ENCODE assay signal across 15 cellular contexts in the genomic region with DNA sequence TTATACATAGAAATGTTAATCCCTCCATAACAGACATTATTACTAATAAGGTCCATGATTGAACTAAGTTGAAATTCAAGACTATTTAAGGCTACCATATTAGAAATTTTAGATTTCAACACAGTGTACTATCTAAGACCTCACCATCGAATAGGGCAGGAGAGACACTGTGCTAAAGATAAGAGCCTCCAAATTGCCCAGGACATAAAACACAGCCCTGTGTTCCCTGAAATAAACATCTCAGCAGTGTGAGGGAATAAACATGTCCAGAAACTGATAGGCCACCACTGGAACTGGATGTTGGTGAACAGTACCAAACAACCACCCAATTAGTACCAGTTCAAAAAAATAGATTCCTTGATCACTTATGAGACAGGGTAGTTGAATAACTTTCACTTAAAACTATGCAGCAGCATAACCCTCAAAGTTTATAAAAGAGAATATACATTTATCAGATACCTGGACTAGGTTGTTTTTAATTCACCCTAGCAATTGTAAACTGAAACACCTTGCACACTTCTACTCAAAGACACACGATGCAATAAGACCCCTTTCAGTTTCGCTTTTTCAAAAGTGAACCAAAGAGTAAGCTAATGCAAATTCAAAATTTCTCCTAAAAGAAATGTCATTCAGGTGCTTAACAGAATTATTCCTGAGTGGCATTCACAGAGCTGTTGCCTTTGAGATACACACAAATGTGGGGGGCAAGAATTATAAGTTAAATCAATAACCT. TPM values are rescaled to one million over a fixed set of nuclear protein-coding genes. Genes with fewer than 3 reads are reported as not detected.
DNase-seq lines count a peak whose midpoint lies in the region; ATAC-seq and TF ChIP-seq lines count a peak whose summit lies in the region.
"Had no signal": no experiment of that assay in that cellular context is flagged by ENCODE, and none has a peak within 500 bp of the region (broad histone marks: within the 10 kb centered on the region; RNA-seq: fewer than 3 reads in every experiment).

No MANE protein-coding gene starts in this region.

- TF ChIP-seq CTCF in DND-41 (IDR thresholded peaks at IDR 0.05; ENCODE audit: borderline replicate concordance, extremely low read depth, low read length, poor library complexity, severe bottlenecking) (no peak), WTC11 (IDR thresholded peaks at IDR 0.05) (no peak), esophagus squamous epithelium (IDR thresholded peaks at IDR 0.05) (no peak)

- H3K36me3 Mint-ChIP-seq in activated naive CD8-positive, alpha-beta T cell treated with anti-CD3 and anti-CD28 coated beads, Interleukin-2, amount 50 U/mL, for 24 hours (ENCODE audit: low read depth): peaks cover 14% of the 10 kb centered on the region
- H3K36me3 Mint-ChIP-seq in WTC11: peaks cover 45% of the 10 kb centered on the region

- no peak overlapping the region for H3K4me2 ChIP-seq in DND-41 (ENCODE audit: insufficient read depth, low read length)

- intact Hi-C loops in esophagus squamous epithelium (cut with DNase I): no loop called here

- H3K9ac ChIP-seq in DND-41 (ENCODE audit: low read depth, low read length): no peak overlapping the region

- CTCF ChIA-PET in WTC11 (lab: Charles Lee): interaction anchor here (1.8 kb wide), 1 partner anchor 35 kb away, joined by 6 read pairs; no protein-coding TSS in a partner anchor

- peaks cover 10% of the 10 kb centered on the region for H3K4me1 Mint-ChIP-seq in activated naive CD8-positive, alpha-beta T cell treated with anti-CD3 and anti-CD28 coated beads, Interleukin-2, amount 50 U/mL, for 24 hours
- H3K4me1 Mint-ChIP-seq in WTC11: peaks cover 7% of the 10 kb centered on the region
- H3K4me1 Mint-ChIP-seq: nephron had no signal

- H3K9me3 Mint-ChIP-seq in activated naive CD8-positive, alpha-beta T cell treated with anti-CD3 and anti-CD28 coated beads, Interleukin-2, amount 50 U/mL, for 24 hours: no peaks in the 10 kb centered on the region
- H3K9me3 Mint-ChIP-seq in WTC11: no peaks in the 10 kb centered on the region
- H3K9me3 Mint-ChIP-seq: nephron had no signal

- H2AFZ ChIP-seq in DND-41 (ENCODE audit: low read depth, low read length): no peak overlapping the region

- DNase-seq in DND-41 (no peak), WTC11 (ENCODE audit: low spot score) (no peak), esophagus squamous epithelium (lab: John Stamatoyannopoulos, UW) (no peak)
- no peak for DNase-seq in activated naive CD8-positive, alpha-beta T cell treated with anti-CD3 and anti-CD28 coated beads, Interleukin-2, amount 50 U/mL, for 24 hours
- DNase-seq in activated CD4-positive, CD25-positive, alpha-beta regulatory T cell treated with anti-CD3 and anti-CD28 coated beads, Interleukin-2, amount 50 U/mL, for 72 hours: no peak
- DNase-seq: activated CD4-positive, alpha-beta T cell treated with anti-CD3 and anti-CD28 coated beads for 4 hours; activated naive CD4-positive, alpha-beta T cell treated with Interleukin-2 at 50 U/mL for 16 hours; DMS79 treated with DMSO at 0.1 percent for 48 hours; hypothalamus; stomach had no signal

- H3K27me3 Mint-ChIP-seq in activated naive CD8-positive, alpha-beta T cell treated with anti-CD3 and anti-CD28 coated beads, Interleukin-2, amount 50 U/mL, for 24 hours: no peaks in the 10 kb centered on the region
- no peaks in the 10 kb centered on the region for H3K27me3 Mint-ChIP-seq in WTC11 (ENCODE audit: low read depth)

- no peak overlapping the region for H3K4me3 ChIP-seq in DND-41 (ENCODE audit: low read depth in 1 of 2, low read length in 2 of 2)
- H3K4me3 ChIP-seq in esophagus squamous epithelium: no peak overlapping the region
- H3K4me3 ChIP-seq: stomach had no signal

- WGBS in esophagus squamous epithelium, 2 donors: 79 to 92% methylated on average over 3 of the region's 3 CpGs

- H3K4me1 ChIP-seq in DND-41 (ENCODE audit: insufficient read depth, low read length): no peaks in the 10 kb centered on the region
- H3K4me1 ChIP-seq in esophagus squamous epithelium: no peaks in the 10 kb centered on the region
- H3K4me1 ChIP-seq: stomach had no signal

- 0 out of 3 replicates have a peak, but pooled peaks have one; percentile 44 for ATAC-seq in DND-41 (ENCODE audit: insufficient read depth, low read depth)
- peak; percentile 43 for ATAC-seq in GM19043 (IDR thresholded peaks at IDR 0.05; ENCODE audit: low read depth, unreplicated experiment)
- peak; percentile 46 for ATAC-seq in HG03354 (IDR thresholded peaks at IDR 0.05; ENCODE audit: poor library complexity, severe bottlenecking, unreplicated experiment)
- no peak for ATAC-seq in activated naive CD8-positive, alpha-beta T cell treated with anti-CD3 and anti-CD28 coated beads, Interleukin-2, amount 50 U/mL, for 24 hours
- ATAC-seq in WTC11: no peak
- no peak for ATAC-seq in HG03521 (IDR thresholded peaks at IDR 0.05; ENCODE audit: unreplicated experiment)
- ATAC-seq: left lobe of liver had no signal

- H3K27ac Mint-ChIP-seq in activated naive CD8-positive, alpha-beta T cell treated with anti-CD3 and anti-CD28 coated beads, Interleukin-2, amount 50 U/mL, for 24 hours: peak overlapping the region; percentile 2
- no peak overlapping the region for H3K27ac Mint-ChIP-seq in WTC11
- H3K27ac Mint-ChIP-seq: nephron had no signal

- H3K36me3 ChIP-seq in DND-41 (ENCODE audit: insufficient read depth, low read length) (peaks cover 31% of the 10 kb centered on the region), esophagus squamous epithelium (peaks cover 0 to 66% (median 4%) of the 10 kb centered on the region in 3 donors)

- H3K27me3 ChIP-seq in DND-41 (ENCODE audit: insufficient read depth, low read length, poor library complexity): no peaks in the 10 kb centered on the region
- no peaks in the 10 kb centered on the region for H3K27me3 ChIP-seq in esophagus squamous epithelium
- H3K27me3 ChIP-seq: stomach had no signal

- POLR2A ChIA-PET in WTC11 (lab: Charles Lee): no interaction called here

- H3K4me3 Mint-ChIP-seq in activated naive CD8-positive, alpha-beta T cell treated with anti-CD3 and anti-CD28 coated beads, Interleukin-2, amount 50 U/mL, for 24 hours: no peak overlapping the region
- H3K4me3 Mint-ChIP-seq in WTC11: no peak overlapping the region
- H3K4me3 Mint-ChIP-seq: nephron had no signal

- H3K9me3 ChIP-seq in DND-41 (ENCODE audit: insufficient read depth, low read length, severe bottlenecking) (no peaks in the 10 kb centered on the region), esophagus squamous epithelium (no peaks in the 10 kb centered on the region)
- H3K9me3 ChIP-seq: stomach had no signal

- no peaks in the 10 kb centered on the region for H4K20me1 ChIP-seq in DND-41 (ENCODE audit: insufficient read depth, low read length)

- no peaks in the 10 kb centered on the region for H3K79me2 ChIP-seq in DND-41 (ENCODE audit: insufficient read depth, low read length)

- TF ChIP-seq POLR2A in esophagus squamous epithelium (IDR thresholded peaks at IDR 0.05): no peak

- no peak overlapping the region for H3K27ac ChIP-seq in DND-41 (ENCODE audit: low read length)
- no peak overlapping the region for H3K27ac ChIP-seq in esophagus squamous epithelium
- H3K27ac ChIP-seq: stomach had no signal

TF ChIP-seq in WTC11, 78 proteins besides CTCF, POLR2A, EP300 and RAD21 (continues in another document):
- TF ChIP-seq, protein P1, sequence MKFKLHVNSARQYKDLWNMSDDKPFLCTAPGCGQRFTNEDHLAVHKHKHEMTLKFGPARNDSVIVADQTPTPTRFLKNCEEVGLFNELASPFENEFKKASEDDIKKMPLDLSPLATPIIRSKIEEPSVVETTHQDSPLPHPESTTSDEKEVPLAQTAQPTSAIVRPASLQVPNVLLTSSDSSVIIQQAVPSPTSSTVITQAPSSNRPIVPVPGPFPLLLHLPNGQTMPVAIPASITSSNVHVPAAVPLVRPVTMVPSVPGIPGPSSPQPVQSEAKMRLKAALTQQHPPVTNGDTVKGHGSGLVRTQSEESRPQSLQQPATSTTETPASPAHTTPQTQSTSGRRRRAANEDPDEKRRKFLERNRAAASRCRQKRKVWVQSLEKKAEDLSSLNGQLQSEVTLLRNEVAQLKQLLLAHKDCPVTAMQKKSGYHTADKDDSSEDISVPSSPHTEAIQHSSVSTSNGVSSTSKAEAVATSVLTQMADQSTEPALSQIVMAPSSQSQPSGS (CRISPR knock-in tag; IDR thresholded peaks at IDR 0.05; ENCODE audit: borderline replicate concordance, low read depth): no peak
- TF ChIP-seq, protein P2, sequence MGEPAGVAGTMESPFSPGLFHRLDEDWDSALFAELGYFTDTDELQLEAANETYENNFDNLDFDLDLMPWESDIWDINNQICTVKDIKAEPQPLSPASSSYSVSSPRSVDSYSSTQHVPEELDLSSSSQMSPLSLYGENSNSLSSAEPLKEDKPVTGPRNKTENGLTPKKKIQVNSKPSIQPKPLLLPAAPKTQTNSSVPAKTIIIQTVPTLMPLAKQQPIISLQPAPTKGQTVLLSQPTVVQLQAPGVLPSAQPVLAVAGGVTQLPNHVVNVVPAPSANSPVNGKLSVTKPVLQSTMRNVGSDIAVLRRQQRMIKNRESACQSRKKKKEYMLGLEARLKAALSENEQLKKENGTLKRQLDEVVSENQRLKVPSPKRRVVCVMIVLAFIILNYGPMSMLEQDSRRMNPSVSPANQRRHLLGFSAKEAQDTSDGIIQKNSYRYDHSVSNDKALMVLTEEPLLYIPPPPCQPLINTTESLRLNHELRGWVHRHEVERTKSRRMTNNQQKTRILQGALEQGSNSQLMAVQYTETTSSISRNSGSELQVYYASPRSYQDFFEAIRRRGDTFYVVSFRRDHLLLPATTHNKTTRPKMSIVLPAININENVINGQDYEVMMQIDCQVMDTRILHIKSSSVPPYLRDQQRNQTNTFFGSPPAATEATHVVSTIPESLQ (CRISPR knock-in tag; IDR thresholded peaks at IDR 0.05): no peak
- TF ChIP-seq SMAD4 (CRISPR knock-in tag; IDR thresholded peaks at IDR 0.05) (no peak), SMAD3 (CRISPR knock-in tag; IDR thresholded peaks at IDR 0.05; ENCODE audit: borderline replicate concordance) (no peak), EMX1 (CRISPR knock-in tag; IDR thresholded peaks at IDR 0.05) (no peak)
- TF ChIP-seq, protein P3, sequence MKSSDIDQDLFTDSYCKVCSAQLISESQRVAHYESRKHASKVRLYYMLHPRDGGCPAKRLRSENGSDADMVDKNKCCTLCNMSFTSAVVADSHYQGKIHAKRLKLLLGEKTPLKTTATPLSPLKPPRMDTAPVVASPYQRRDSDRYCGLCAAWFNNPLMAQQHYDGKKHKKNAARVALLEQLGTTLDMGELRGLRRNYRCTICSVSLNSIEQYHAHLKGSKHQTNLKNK (CRISPR knock-in tag; IDR thresholded peaks at IDR 0.05): no peak
- TF ChIP-seq, protein P4, sequence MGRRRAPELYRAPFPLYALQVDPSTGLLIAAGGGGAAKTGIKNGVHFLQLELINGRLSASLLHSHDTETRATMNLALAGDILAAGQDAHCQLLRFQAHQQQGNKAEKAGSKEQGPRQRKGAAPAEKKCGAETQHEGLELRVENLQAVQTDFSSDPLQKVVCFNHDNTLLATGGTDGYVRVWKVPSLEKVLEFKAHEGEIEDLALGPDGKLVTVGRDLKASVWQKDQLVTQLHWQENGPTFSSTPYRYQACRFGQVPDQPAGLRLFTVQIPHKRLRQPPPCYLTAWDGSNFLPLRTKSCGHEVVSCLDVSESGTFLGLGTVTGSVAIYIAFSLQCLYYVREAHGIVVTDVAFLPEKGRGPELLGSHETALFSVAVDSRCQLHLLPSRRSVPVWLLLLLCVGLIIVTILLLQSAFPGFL (CRISPR knock-in tag; IDR thresholded peaks at IDR 0.05; ENCODE audit: borderline replicate concordance): no peak

RNA-seq across cellular contexts. Expression of a gene that starts 34.3 kb away (rescaled TPM):
- total RNA-seq in WTC11 (2021) (129 to 142 TPM (median 138 TPM) in 3 replicates), esophagus squamous epithelium (10 to 100 TPM; 11.4 to 38.6 (median 16.0) TPM)

Comparison
In these comparisons a context has a peak if more than half of its experiments do, and no peak if none do; other contexts are left out.
1. ATAC-seq: peak in DND-41 (single experiment), GM19043 (single experiment) and HG03354 (single experiment); none in activated naive CD8-positive, alpha-beta T cell treated with anti-CD3 and anti-CD28 coated beads, Interleukin-2, amount 50 U/mL, for 24 hours (single experiment), WTC11 (single experiment) and HG03521 (single experiment).